In the genomic region with DNA sequence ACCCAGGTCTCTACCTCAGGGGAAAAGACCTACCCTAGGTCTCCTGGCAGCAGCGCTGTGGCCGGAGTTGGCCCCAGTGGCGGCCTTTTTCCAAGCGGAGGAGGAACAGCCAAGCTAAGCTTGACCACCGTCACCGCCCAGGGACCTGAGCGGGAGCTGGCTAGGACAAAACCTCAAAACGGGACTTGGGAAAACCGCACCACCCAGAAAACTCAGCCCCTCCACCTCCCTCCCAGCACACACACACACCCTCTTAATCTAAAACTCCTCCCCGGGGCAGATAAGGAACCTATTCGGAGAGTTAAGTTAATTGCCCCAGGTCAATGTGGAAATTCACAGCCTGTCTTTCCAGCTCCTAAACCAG, we compare ENCODE assay signal across 1 cellular context.
TF ChIP-seq lines count a peak whose summit lies in the region.

No MANE protein-coding gene starts in this region.

TF ChIP-seq in HEK293, 187 proteins besides CTCF, POLR2A, EP300 and RAD21 (continued from another document):
- TF ChIP-seq, protein P1, sequence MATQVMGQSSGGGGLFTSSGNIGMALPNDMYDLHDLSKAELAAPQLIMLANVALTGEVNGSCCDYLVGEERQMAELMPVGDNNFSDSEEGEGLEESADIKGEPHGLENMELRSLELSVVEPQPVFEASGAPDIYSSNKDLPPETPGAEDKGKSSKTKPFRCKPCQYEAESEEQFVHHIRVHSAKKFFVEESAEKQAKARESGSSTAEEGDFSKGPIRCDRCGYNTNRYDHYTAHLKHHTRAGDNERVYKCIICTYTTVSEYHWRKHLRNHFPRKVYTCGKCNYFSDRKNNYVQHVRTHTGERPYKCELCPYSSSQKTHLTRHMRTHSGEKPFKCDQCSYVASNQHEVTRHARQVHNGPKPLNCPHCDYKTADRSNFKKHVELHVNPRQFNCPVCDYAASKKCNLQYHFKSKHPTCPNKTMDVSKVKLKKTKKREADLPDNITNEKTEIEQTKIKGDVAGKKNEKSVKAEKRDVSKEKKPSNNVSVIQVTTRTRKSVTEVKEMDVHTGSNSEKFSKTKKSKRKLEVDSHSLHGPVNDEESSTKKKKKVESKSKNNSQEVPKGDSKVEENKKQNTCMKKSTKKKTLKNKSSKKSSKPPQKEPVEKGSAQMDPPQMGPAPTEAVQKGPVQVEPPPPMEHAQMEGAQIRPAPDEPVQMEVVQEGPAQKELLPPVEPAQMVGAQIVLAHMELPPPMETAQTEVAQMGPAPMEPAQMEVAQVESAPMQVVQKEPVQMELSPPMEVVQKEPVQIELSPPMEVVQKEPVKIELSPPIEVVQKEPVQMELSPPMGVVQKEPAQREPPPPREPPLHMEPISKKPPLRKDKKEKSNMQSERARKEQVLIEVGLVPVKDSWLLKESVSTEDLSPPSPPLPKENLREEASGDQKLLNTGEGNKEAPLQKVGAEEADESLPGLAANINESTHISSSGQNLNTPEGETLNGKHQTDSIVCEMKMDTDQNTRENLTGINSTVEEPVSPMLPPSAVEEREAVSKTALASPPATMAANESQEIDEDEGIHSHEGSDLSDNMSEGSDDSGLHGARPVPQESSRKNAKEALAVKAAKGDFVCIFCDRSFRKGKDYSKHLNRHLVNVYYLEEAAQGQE (tag by site-specific recombination; IDR thresholded peaks at IDR 0.05) = no peak
- TF ChIP-seq ZNF341 (tag by site-specific recombination; IDR thresholded peaks at IDR 0.05; ENCODE audit: low read depth) (peak; percentile 16; the same call in 1 of the 2 replicates), ZNF214 (tag by site-specific recombination; IDR thresholded peaks at IDR 0.05; ENCODE audit: borderline replicate concordance) (no peak), ZNF629 (tag by site-specific recombination; IDR thresholded peaks at IDR 0.05) (no peak), GLI4 (tag by site-specific recombination; IDR thresholded peaks at IDR 0.05) (no peak), ZNF140 (tag by site-specific recombination; IDR thresholded peaks at IDR 0.05) (no peak), ZNF571 (tag by site-specific recombination; IDR thresholded peaks at IDR 0.05) (no peak), KLF7 (tag by site-specific recombination; IDR thresholded peaks at IDR 0.05; ENCODE audit: borderline replicate concordance) (no peak), KLF9 (tag by site-specific recombination; IDR thresholded peaks at IDR 0.05; ENCODE audit: low read depth) (no peak), ZNF354C (tag by site-specific recombination; IDR thresholded peaks at IDR 0.05; ENCODE audit: borderline replicate concordance, low read depth) (no peak), ZNF610 (tag by site-specific recombination; IDR thresholded peaks at IDR 0.05; ENCODE audit: borderline replicate concordance) (no peak), ZSCAN23 (tag by site-specific recombination; IDR thresholded peaks at IDR 0.05) (no peak)
- TF ChIP-seq, protein P2, sequence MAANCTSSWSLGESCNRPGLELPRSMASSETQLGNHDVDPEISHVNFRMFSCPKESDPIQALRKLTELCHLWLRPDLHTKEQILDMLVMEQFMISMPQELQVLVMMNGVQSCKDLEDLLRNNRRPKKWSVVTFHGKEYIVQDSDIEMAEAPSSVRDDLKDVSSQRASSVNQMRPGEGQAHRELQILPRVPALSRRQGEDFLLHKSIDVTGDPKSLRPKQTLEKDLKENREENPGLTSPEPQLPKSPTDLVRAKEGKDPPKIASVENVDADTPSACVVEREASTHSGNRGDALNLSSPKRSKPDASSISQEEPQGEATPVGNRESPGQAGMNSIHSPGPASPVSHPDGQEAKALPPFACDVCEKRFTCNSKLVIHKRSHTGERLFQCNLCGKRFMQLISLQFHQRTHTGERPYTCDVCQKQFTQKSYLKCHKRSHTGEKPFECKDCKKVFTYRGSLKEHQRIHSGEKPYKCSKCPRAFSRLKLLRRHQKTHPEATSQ (tag by site-specific recombination; IDR thresholded peaks at IDR 0.05) = no peak
- TF ChIP-seq, protein P3, sequence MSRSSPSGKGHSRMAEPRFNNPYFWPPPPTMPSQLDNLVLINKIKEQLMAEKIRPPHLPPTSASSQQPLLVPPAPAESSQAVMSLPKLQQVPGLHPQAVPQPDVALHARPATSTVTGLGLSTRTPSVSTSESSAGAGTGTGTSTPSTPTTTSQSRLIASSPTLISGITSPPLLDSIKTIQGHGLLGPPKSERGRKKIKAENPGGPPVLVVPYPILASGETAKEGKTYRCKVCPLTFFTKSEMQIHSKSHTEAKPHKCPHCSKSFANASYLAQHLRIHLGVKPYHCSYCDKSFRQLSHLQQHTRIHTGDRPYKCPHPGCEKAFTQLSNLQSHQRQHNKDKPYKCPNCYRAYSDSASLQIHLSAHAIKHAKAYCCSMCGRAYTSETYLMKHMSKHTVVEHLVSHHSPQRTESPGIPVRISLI (tag by site-specific recombination; IDR thresholded peaks at IDR 0.05) = no peak
- TF ChIP-seq, protein P4, sequence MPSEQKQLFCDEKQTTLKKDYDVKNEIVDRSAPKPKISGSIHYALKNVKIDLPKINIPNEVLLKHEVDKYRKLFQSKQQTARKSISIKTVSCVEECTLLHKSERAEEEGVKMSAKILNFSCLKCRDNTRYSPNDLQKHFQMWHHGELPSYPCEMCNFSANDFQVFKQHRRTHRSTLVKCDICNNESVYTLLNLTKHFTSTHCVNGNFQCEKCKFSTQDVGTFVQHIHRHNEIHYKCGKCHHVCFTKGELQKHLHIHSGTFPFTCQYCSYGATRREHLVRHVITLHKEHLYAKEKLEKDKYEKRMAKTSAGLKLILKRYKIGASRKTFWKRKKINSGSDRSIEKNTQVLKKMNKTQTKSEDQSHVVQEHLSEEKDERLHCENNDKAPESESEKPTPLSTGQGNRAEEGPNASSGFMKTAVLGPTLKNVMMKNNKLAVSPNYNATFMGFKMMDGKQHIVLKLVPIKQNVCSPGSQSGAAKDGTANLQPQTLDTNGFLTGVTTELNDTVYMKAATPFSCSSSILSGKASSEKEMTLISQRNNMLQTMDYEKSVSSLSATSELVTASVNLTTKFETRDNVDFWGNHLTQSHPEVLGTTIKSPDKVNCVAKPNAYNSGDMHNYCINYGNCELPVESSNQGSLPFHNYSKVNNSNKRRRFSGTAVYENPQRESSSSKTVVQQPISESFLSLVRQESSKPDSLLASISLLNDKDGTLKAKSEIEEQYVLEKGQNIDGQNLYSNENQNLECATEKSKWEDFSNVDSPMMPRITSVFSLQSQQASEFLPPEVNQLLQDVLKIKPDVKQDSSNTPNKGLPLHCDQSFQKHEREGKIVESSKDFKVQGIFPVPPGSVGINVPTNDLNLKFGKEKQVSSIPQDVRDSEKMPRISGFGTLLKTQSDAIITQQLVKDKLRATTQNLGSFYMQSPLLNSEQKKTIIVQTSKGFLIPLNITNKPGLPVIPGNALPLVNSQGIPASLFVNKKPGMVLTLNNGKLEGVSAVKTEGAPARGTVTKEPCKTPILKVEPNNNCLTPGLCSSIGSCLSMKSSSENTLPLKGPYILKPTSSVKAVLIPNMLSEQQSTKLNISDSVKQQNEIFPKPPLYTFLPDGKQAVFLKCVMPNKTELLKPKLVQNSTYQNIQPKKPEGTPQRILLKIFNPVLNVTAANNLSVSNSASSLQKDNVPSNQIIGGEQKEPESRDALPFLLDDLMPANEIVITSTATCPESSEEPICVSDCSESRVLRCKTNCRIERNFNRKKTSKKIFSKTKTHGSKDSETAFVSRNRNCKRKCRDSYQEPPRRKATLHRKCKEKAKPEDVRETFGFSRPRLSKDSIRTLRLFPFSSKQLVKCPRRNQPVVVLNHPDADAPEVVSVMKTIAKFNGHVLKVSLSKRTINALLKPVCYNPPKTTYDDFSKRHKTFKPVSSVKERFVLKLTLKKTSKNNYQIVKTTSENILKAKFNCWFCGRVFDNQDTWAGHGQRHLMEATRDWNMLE (tag by site-specific recombination; conservative IDR thresholded peaks at IDR 0.05; ENCODE audit: low read depth) = no peak
